In genomic region chrX:65241059-65241721, GRCh38 we compare ENCODE assay signal across 1 cellular context.
A peak's percentile ranks its signal among the peaks of the same experiment; 100 is the strongest.
TF ChIP-seq lines count a peak whose summit lies in the region.

No MANE protein-coding gene starts in this region.

TF ChIP-seq in HepG2, 621 proteins besides CTCF, POLR2A, EP300 and RAD21 (continued from another document and continues in another):
- TF ChIP-seq AHDC1 (CRISPR knock-in tag; IDR thresholded peaks at IDR 0.05; ENCODE audit: borderline replicate concordance) = peak; percentile 69; the same call in 1 of the 2 replicates
- no peak for TF ChIP-seq ZKSCAN1 (IDR thresholded peaks at IDR 0.05; ENCODE audit: low read length)
- TF ChIP-seq CCAR2 (optimal IDR thresholded peaks at IDR 0.05; ENCODE audit: low read depth, low read length) = no peak
- no peak for TF ChIP-seq KMT2B (CRISPR knock-in tag; IDR thresholded peaks at IDR 0.05)
- TF ChIP-seq PRDM4 (CRISPR knock-in tag; IDR thresholded peaks at IDR 0.05; ENCODE audit: borderline replicate concordance) = no peak
- TF ChIP-seq ZBTB7B (CRISPR knock-in tag; IDR thresholded peaks at IDR 0.05) = peak; percentile 89
- TF ChIP-seq GABPB1 (CRISPR knock-in tag; IDR thresholded peaks at IDR 0.05) = no peak
- no peak for TF ChIP-seq LRRFIP1 (CRISPR knock-in tag; conservative IDR thresholded peaks at IDR 0.05)
- 0 out of 2 replicates have a peak, but pooled peaks have one; percentile 9 for TF ChIP-seq ZMYM3 (CRISPR knock-in tag; IDR thresholded peaks at IDR 0.05)
- no peak for TF ChIP-seq MEIS2 (CRISPR knock-in tag; IDR thresholded peaks at IDR 0.05)
- TF ChIP-seq FOXA1 (IDR thresholded peaks at IDR 0.05) = no peak
- peak; percentile 56 for TF ChIP-seq FOXA1 (CRISPR knock-in tag; IDR thresholded peaks at IDR 0.05)
- TF ChIP-seq RXRA (CRISPR knock-in tag; IDR thresholded peaks at IDR 0.05) = peak; percentile 55; the same call in 1 of the 2 replicates
- TF ChIP-seq ZFY (CRISPR knock-in tag; IDR thresholded peaks at IDR 0.05) = 0 out of 2 replicates have a peak, but pooled peaks have one; percentile 33
- TF ChIP-seq BCL3 (CRISPR knock-in tag; IDR thresholded peaks at IDR 0.05) = no peak
- TF ChIP-seq NONO (IDR thresholded peaks at IDR 0.05) = no peak
- TF ChIP-seq NONO (CRISPR knock-in tag; conservative IDR thresholded peaks at IDR 0.05) = 0 out of 2 replicates have a peak, but pooled peaks have one; percentile 34
- no peak for TF ChIP-seq ATF7 (IDR thresholded peaks at IDR 0.05)
- TF ChIP-seq ATF7 (CRISPR knock-in tag; IDR thresholded peaks at IDR 0.05) = no peak
- 0 out of 2 replicates have a peak, but pooled peaks have one; percentile 23 for TF ChIP-seq ATF2 (CRISPR knock-in tag; IDR thresholded peaks at IDR 0.05)
- peak; percentile 76 for TF ChIP-seq ARID5B (CRISPR knock-in tag; IDR thresholded peaks at IDR 0.05)
- TF ChIP-seq ZFP41 (CRISPR knock-in tag; IDR thresholded peaks at IDR 0.05; ENCODE audit: borderline replicate concordance) = no peak
- peak; percentile 68 for TF ChIP-seq ZSCAN25 (CRISPR knock-in tag; IDR thresholded peaks at IDR 0.05)
- TF ChIP-seq CREM (IDR thresholded peaks at IDR 0.05) = peak; percentile 58; the same call in 1 of the 2 replicates
- no peak for TF ChIP-seq CREM (CRISPR knock-in tag; IDR thresholded peaks at IDR 0.05)
- no peak for TF ChIP-seq JUND (CRISPR knock-in tag; IDR thresholded peaks at IDR 0.05)
- TF ChIP-seq ZNF749 (CRISPR knock-in tag; IDR thresholded peaks at IDR 0.05; ENCODE audit: borderline replicate concordance) = no peak
- peak; percentile 81 for TF ChIP-seq NCOR1 (IDR thresholded peaks at IDR 0.05; ENCODE audit: borderline replicate concordance, low read length)
- TF ChIP-seq HIC2 (CRISPR knock-in tag; IDR thresholded peaks at IDR 0.05; ENCODE audit: low read depth) = no peak
- no peak for TF ChIP-seq BATF2 (CRISPR knock-in tag; IDR thresholded peaks at IDR 0.05)
- no peak for TF ChIP-seq ZNF496 (CRISPR knock-in tag; IDR thresholded peaks at IDR 0.05; ENCODE audit: insufficient replicate concordance)
- no peak for TF ChIP-seq JUN (CRISPR knock-in tag; IDR thresholded peaks at IDR 0.05)
- TF ChIP-seq TEAD3 (CRISPR knock-in tag; optimal IDR thresholded peaks at IDR 0.05; ENCODE audit: borderline replicate concordance) = peak; percentile 14
- TF ChIP-seq DZIP1 (CRISPR knock-in tag; IDR thresholded peaks at IDR 0.05) = no peak
